ENCODE assay signal across 22 cellular contexts in genomic region chr5:167514461-167514860, GRCh38.
A peak's percentile ranks its signal among the peaks of the same experiment; 100 is the strongest.
DNase-seq lines count a peak whose midpoint lies in the region; ATAC-seq and TF ChIP-seq lines count a peak whose summit lies in the region.
"Had no signal": no experiment of that assay in that cellular context is flagged by ENCODE, and none has a peak within 500 bp of the region (broad histone marks: within the 10 kb centered on the region; RNA-seq: fewer than 3 reads in every experiment).

No MANE protein-coding gene starts in this region.

- H3K4me1 ChIP-seq in cardiac muscle cell (ENCODE audit: low read depth), result peaks cover 20% of the 10 kb centered on the region
- H3K4me1 ChIP-seq in right cardiac atrium (ENCODE audit: control insufficient read depth, insufficient read depth, low read length), result no peaks in the 10 kb centered on the region
- H3K4me1 ChIP-seq: A549; BE2C; BLaER1 treated with 17β-estradiol and CSF1 and Interleukin-3, amounts not matched to agents 10 nM and 100 nM had no signal

- H3K4me3 ChIP-seq in cardiac muscle cell, result no peak overlapping the region
- no peak overlapping the region for H3K4me3 ChIP-seq in right cardiac atrium (ENCODE audit: low read length)
- H3K4me3 ChIP-seq: A549; BLaER1 treated with 17β-estradiol and CSF1 and Interleukin-3, amounts not matched to agents 10 nM and 100 nM; GM12878; GM23338 had no signal

- WGBS in right cardiac atrium, result 82% methylated on average over 2 of the region's 2 CpGs

- H3K27ac ChIP-seq in cardiac muscle cell (peak overlapping the region; percentile 34), right cardiac atrium (ENCODE audit: low read length) (no peak overlapping the region)
- H3K27ac ChIP-seq: A549; BLaER1 treated with 17β-estradiol and CSF1 and Interleukin-3, amounts not matched to agents 10 nM and 100 nM had no signal

- DNase-seq in cardiac muscle cell (ENCODE audit: low read depth in 1 of 2, low spot score in 1 of 2) (no peak), right cardiac atrium (no peak), astrocyte of the hippocampus (ENCODE audit: low read depth, low spot score) (peak; percentile 61), left lobe of liver (ENCODE audit: low spot score) (peak; percentile 46), NCI-H524 (lab: John Stamatoyannopoulos, UW) (no peak)
- DNase-seq: 8988T; ACHN; AML-193; BE2C; CD4-positive, alpha-beta T cell; CD8-positive, alpha-beta memory T cell; DMS 273 treated with DMSO at 0.1 percent for 48 hours; DMS79; EL; GDM1; H9 had no signal

- H3K27me3 ChIP-seq in cardiac muscle cell, result no peaks in the 10 kb centered on the region
- no peaks in the 10 kb centered on the region for H3K27me3 ChIP-seq in right cardiac atrium (ENCODE audit: control insufficient read depth, insufficient read depth)
- H3K27me3 ChIP-seq: BLaER1 treated with 17β-estradiol and CSF1 and Interleukin-3, amounts not matched to agents 10 nM and 100 nM had no signal

- H3K9me3 ChIP-seq in cardiac muscle cell (ENCODE audit: low read depth) (no peaks in the 10 kb centered on the region), right cardiac atrium (ENCODE audit: control insufficient read depth, low read length) (no peaks in the 10 kb centered on the region)
- H3K9me3 ChIP-seq: A549, BE2C had no signal

- no peak for ATAC-seq in right cardiac atrium
- ATAC-seq in left lobe of liver, result peak; percentile 66
- ATAC-seq in GM18868 (IDR thresholded peaks at IDR 0.05; ENCODE audit: unreplicated experiment), result no peak
- ATAC-seq: A549, GM12878, GM23338, HCT116 had no signal

- H3K36me3 ChIP-seq in cardiac muscle cell, result no peaks in the 10 kb centered on the region
- H3K36me3 ChIP-seq: BE2C; BLaER1 treated with 17β-estradiol and CSF1 and Interleukin-3, amounts not matched to agents 10 nM and 100 nM had no signal

- intact Hi-C loops in right cardiac atrium (cut with DNase I), result no loop called here

- TF ChIP-seq CTCF in cardiac muscle cell (IDR thresholded peaks at IDR 0.05; ENCODE audit: low read depth, low read length), result no peak

Comparison
In these comparisons a context has a peak if more than half of its experiments do, and no peak if none do; other contexts are left out.
1. DNase-seq: peak in astrocyte of the hippocampus (single experiment) and left lobe of liver (single experiment); none in cardiac muscle cell (0 of 2), right cardiac atrium (0 of 3) and NCI-H524 (0 of 2).